ENCODE assay signal across 34 cellular contexts in genomic region chr10:74347522-74347921, GRCh38.
"Had no signal": no experiment of that assay in that cellular context is flagged by ENCODE, and none has a peak within 500 bp of the region (broad histone marks: within the 10 kb centered on the region; RNA-seq: fewer than 3 reads in every experiment).

No MANE protein-coding gene starts in this region.

- H3K27me3 ChIP-seq: adrenal gland, body of pancreas, brain microvascular endothelial cell, breast epithelium had no signal

- H3K36me3 ChIP-seq: adrenal gland, brain microvascular endothelial cell, breast epithelium had no signal

- DNase-seq: activated B cell treated with CpG ODN at 0.5 μM for 24 hours; activated CD4-positive, alpha-beta memory T cell treated with anti-CD3 and anti-CD28 coated beads for 36 hours; activated CD4-positive, alpha-beta T cell treated with anti-CD3 and anti-CD28 coated beads for 4 hours; activated CD4-positive, alpha-beta T cell treated with anti-CD3 and anti-CD28 coated beads, Interleukin-2, amount 10 ng/mL, durations not matched to agents 24 days and 14 days; activated CD4-positive, alpha-beta T cell treated with anti-CD3 and anti-CD28 coated beads, Interleukin-2, amount 50 U/mL, for 1 hour; activated CD4-positive, alpha-beta T cell treated with anti-CD3 and anti-CD28 coated beads, Interleukin-2, amount 50 U/mL, for 4 hours; activated CD4-positive, CD25-positive, alpha-beta regulatory T cell treated with anti-CD3 and anti-CD28 coated beads, Interleukin-2, amount 50 U/mL, for 72 hours; activated CD8-positive, alpha-beta memory T cell treated with anti-CD3 and anti-CD28 coated beads, Interleukin-2, amount 50 U/mL, for 4 hours; activated CD8-positive, alpha-beta T cell treated with anti-CD3 and anti-CD28 coated beads for 36 hours; activated effector memory CD4-positive, alpha-beta T cell treated with anti-CD3 and anti-CD28 coated beads, Interleukin-2, amount 50 U/mL, for 16 hours; activated gamma-delta T cell treated with Interleukin-2 at 50 U/mL for 16 hours; activated naive CD4-positive, alpha-beta T cell; activated naive CD4-positive, alpha-beta T cell treated with anti-CD3 and anti-CD28 coated beads for 36 hours; activated naive CD4-positive, alpha-beta T cell treated with anti-CD3 and anti-CD28 coated beads, Interleukin-2, amount 50 U/mL, for 16 hours; activated naive CD8-positive, alpha-beta T cell treated with anti-CD3 and anti-CD28 coated beads for 36 hours; activated T-cell treated with anti-CD3 and anti-CD28 coated beads for 4 hours; activated T-cell treated with anti-CD3 and anti-CD28 coated beads, Interleukin-2, amount 50 U/mL, for 1 hour; activated T-cell treated with anti-CD3 and anti-CD28 coated beads, Interleukin-2, amount 50 U/mL, for 4 hours; activated T-cell treated with anti-CD3 and anti-CD28 coated beads, Interleukin-2, amount 50 U/mL, for 72 hours; adrenal gland; amniotic stem cell; aorta; body of pancreas; brain microvascular endothelial cell; central memory CD4-positive, alpha-beta T cell; T-helper 1 cell; T-helper 2 cell; T-helper 9 cell had no signal

- H3K4me1 ChIP-seq: adrenal gland, body of pancreas, breast epithelium had no signal

- H3K27ac ChIP-seq: adrenal gland, body of pancreas, brain microvascular endothelial cell, breast epithelium, VCaP had no signal

- ATAC-seq: activated CD8-positive, alpha-beta T cell treated with anti-CD3 and anti-CD28 coated beads for 36 hours; activated naive CD4-positive, alpha-beta T cell treated with anti-CD3 and anti-CD28 coated beads, Interleukin-2, amount 50 U/mL, for 72 hours; activated T-cell treated with anti-CD3 and anti-CD28 coated beads, Interleukin-2, amount 50 U/mL, for 4 hours; activated T-cell treated with anti-CD3 and anti-CD28 coated beads, Interleukin-2, amount 50 U/mL, for 72 hours; activated T-helper 17 cell treated with anti-CD3 and anti-CD28 coated beads, Interleukin-2, amount 50 U/mL, for 72 hours; body of pancreas had no signal

- H3K4me3 ChIP-seq: adrenal gland, body of pancreas, breast epithelium had no signal

- FAIRE-seq: astrocyte, TTC549 had no signal
